ENCODE assay signal across 34 cellular contexts in genomic region chr1:19690342-19690741, GRCh38. TPM values are rescaled to one million over a fixed set of nuclear protein-coding genes. Genes with fewer than 3 reads are reported as not detected.
"Had no signal": no experiment of that assay in that cellular context is flagged by ENCODE, and none has a peak within 500 bp of the region (broad histone marks: within the 10 kb centered on the region; RNA-seq: fewer than 3 reads in every experiment).

No MANE protein-coding gene starts in this region.

- H3K27me3 Mint-ChIP-seq: activated CD4-positive, alpha-beta memory T cell treated with anti-CD3 and anti-CD28 coated beads for 36 hours; activated T-cell treated with anti-CD3 and anti-CD28 coated beads, Interleukin-2, amount 50 U/mL, for 24 hours; dendritic cell treated with granulocyte-macrophage colony-stimulating factor and Interleukin-4, amounts not matched to agents 40 ng/mL and 50 ng/mL, for 4 days; progenitor cell of endocrine pancreas; stimulated activated naive B cell treated with anti-CD40 and anti-IgM and Interleukin-4, amounts not matched to agents 10 μg/mL and 1 μg/mL and 100 μg/mL, for 72 hours had no signal

- H3K9me3 Mint-ChIP-seq: nephron progenitor cell had no signal

- ATAC-seq: gastrocnemius medialis, left lung, lower lobe of right lung, sciatic nerve had no signal

- H3K4me3 Mint-ChIP-seq: activated CD4-positive, alpha-beta memory T cell treated with anti-CD3 and anti-CD28 coated beads for 36 hours; activated T-cell treated with anti-CD3 and anti-CD28 coated beads, Interleukin-2, amount 50 U/mL, for 24 hours; dendritic cell treated with granulocyte-macrophage colony-stimulating factor and Interleukin-4, amounts not matched to agents 40 ng/mL and 50 ng/mL, for 4 days; nephron progenitor cell; stimulated activated naive B cell treated with anti-CD40 and anti-IgM and Interleukin-4, amounts not matched to agents 10 μg/mL and 1 μg/mL and 100 μg/mL, for 72 hours had no signal

- H3K4me1 ChIP-seq: gastrocnemius medialis, left lung, lower lobe of right lung, stomach, thyroid gland, upper lobe of left lung had no signal

- H3K9me3 ChIP-seq: gastrocnemius medialis, lower lobe of right lung, thyroid gland, upper lobe of left lung had no signal

- H3K4me3 ChIP-seq: gastrocnemius medialis, left lung, lower lobe of right lung, ovary, skin epidermis, stomach, thyroid gland, upper lobe of left lung had no signal

- H3K27me3 ChIP-seq: gastrocnemius medialis, left lung, ovary, stomach, thyroid gland, upper lobe of left lung had no signal

- DNase-seq: activated CD4-positive, alpha-beta memory T cell treated with anti-CD3 and anti-CD28 coated beads for 36 hours; activated CD4-positive, alpha-beta T cell treated with anti-CD3 and anti-CD28 coated beads for 48 hours; activated CD8-positive, alpha-beta memory T cell treated with anti-CD3 and anti-CD28 coated beads, Interleukin-2, amount 50 U/mL, for 4 hours; activated gamma-delta T cell; activated naive CD4-positive, alpha-beta T cell treated with anti-CD3 and anti-CD28 coated beads, Interleukin-2, amount 50 U/mL, for 16 hours; activated T-cell treated with anti-CD3 and anti-CD28 coated beads, Interleukin-2, amount 50 U/mL, for 24 hours; amniotic stem cell; central memory CD4-positive, alpha-beta T cell; effector CD8-positive, alpha-beta T cell; erythroblast; gastrocnemius medialis; glutamatergic neuron; left lung; lower lobe of right lung; mesenchymal stem cell; nephron progenitor cell; ovary; stimulated activated CD4-positive, alpha-beta T cell treated with anti-CD3 and anti-CD28 coated beads, Interleukin-4, amount 100 ng/mL, for 4 hours; stimulated activated CD8-positive, alpha-beta memory T cell treated with anti-CD3 and anti-CD28 coated beads, Interleukin-4, amount 100 ng/mL, for 48 hours; stomach; T-helper 9 cell; thyroid gland; upper lobe of left lung; WERI-Rb-1 had no signal

- FAIRE-seq: islet of Langerhans, TTC549 had no signal

- H3K4me1 Mint-ChIP-seq: nephron progenitor cell had no signal

- H3K27ac ChIP-seq: gastrocnemius medialis, left lung, lower lobe of right lung, ovary, stomach, thyroid gland, upper lobe of left lung, WERI-Rb-1 had no signal

- H3K36me3 ChIP-seq: gastrocnemius medialis, ovary, WERI-Rb-1 had no signal

- H3K27ac Mint-ChIP-seq: activated CD4-positive, alpha-beta memory T cell treated with anti-CD3 and anti-CD28 coated beads for 36 hours; dendritic cell treated with granulocyte-macrophage colony-stimulating factor and Interleukin-4, amounts not matched to agents 40 ng/mL and 50 ng/mL, for 4 days; nephron progenitor cell; progenitor cell of endocrine pancreas had no signal

RNA-seq across cellular contexts. Expression of gene HTR6, which starts 25.7 kb away (rescaled TPM):
- total RNA-seq: activated CD8-positive, alpha-beta memory T cell treated with anti-CD3 and anti-CD28 coated beads for 36 hours; gastrocnemius medialis; left lung; lower lobe of right lung; ovary; progenitor cell of endocrine pancreas; renal cortical epithelial cell; sciatic nerve; stomach; T-helper 1 cell treated with Interleukin-12 subunit alpha and Interleukin-12 subunit beta and Interleukin-4 antibody, amounts not matched to agents 30 ng/mL and 1 ng/mL, for 36 hours; thyroid gland; upper lobe of left lung had no signal
- polyA plus RNA-seq: ovary, stomach had no signal
